Comparison of ENCODE assay signal across 8 cellular contexts in the genomic region with DNA sequence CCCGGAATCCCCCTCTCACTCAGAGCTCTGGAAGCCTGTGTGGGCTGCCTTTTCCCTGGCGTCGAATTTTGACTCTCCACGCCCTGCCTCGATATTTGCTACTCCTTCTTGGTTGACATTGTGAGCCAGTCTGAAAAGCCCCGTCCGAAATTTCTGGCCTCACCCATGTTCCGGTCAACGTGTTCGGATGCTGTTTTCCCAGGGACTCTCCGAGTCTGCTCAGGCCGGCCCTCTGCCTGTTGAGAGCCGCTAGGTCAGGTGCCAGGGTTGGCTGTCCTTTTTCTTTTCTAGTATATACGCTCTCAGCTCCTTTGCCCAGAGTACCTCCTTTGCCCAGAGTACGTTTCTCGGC. TPM values are rescaled to one million over a fixed set of nuclear protein-coding genes. Genes with fewer than 3 reads are reported as not detected.
A peak's percentile ranks its signal among the peaks of the same experiment; 100 is the strongest.
DNase-seq lines count a peak whose midpoint lies in the region; ATAC-seq and TF ChIP-seq lines count a peak whose summit lies in the region.

No MANE protein-coding gene starts in this region.

- H3K9me3 Mint-ChIP-seq in central memory CD8-positive, alpha-beta T cell = no peaks in the 10 kb centered on the region

- peak; percentile 18 for ATAC-seq in HG02571 (IDR thresholded peaks at IDR 0.05; ENCODE audit: unreplicated experiment)
- ATAC-seq in central memory CD8-positive, alpha-beta T cell (replicated peaks; ENCODE audit: extremely low read depth, poor library complexity, severe bottlenecking) = no peak

- no peaks in the 10 kb centered on the region for H3K27me3 Mint-ChIP-seq in central memory CD8-positive, alpha-beta T cell

- H3K9me3 ChIP-seq in OCI-LY1 (ENCODE audit: low read length) (no peaks in the 10 kb centered on the region), spleen (no peaks in the 10 kb centered on the region)

- H3K36me3 Mint-ChIP-seq in central memory CD8-positive, alpha-beta T cell (ENCODE audit: insufficient read depth) = peaks cover 2% of the 10 kb centered on the region

- H3K4me3 Mint-ChIP-seq in central memory CD8-positive, alpha-beta T cell = peak overlapping the region; percentile 93

- peaks cover 21% of the 10 kb centered on the region for H3K4me1 Mint-ChIP-seq in central memory CD8-positive, alpha-beta T cell

- H2AFZ ChIP-seq in OCI-LY1 (ENCODE audit: low read length) = no peak overlapping the region

- TF ChIP-seq POLR2A in spleen (IDR thresholded peaks at IDR 0.05) = no peak

- H3K27ac ChIP-seq in OCI-LY1 (ENCODE audit: low read depth, low read length, poor library complexity, severe bottlenecking) = no peak overlapping the region
- peak overlapping the region in 7 of 8 donors; percentile 55 to 94 (median 92) for H3K27ac ChIP-seq in spleen

- intact Hi-C loops in spleen (cut with DNase I; ENCODE audit: low total_unique reads) = no loop called here

- DNase-seq in NCI-H510A treated with DMSO at 0.1 percent for 48 hours (lab: John Stamatoyannopoulos, UW) = peak; percentile 8
- DNase-seq in NCI-H510A (lab: John Stamatoyannopoulos, UW) = no peak
- DNase-seq in central memory CD8-positive, alpha-beta T cell (ENCODE audit: low spot score in 2 of 2) = no peak
- peak; percentile 79 for DNase-seq in islet precursor cell
- no peak for DNase-seq in spleen
- DNase-seq in GOT3 (lab: John Stamatoyannopoulos, UW) = no peak

- H3K36me3 ChIP-seq in OCI-LY1 (ENCODE audit: insufficient read depth, low read length) (no peaks in the 10 kb centered on the region), spleen (no peaks in the 10 kb centered on the region)

- H4K20me1 ChIP-seq in OCI-LY1 (ENCODE audit: insufficient read depth, low read length) = no peaks in the 10 kb centered on the region

- H3K79me2 ChIP-seq in OCI-LY1 (ENCODE audit: insufficient read depth, low read length) = no peaks in the 10 kb centered on the region

- no peaks in the 10 kb centered on the region for H3K27me3 ChIP-seq in OCI-LY1 (ENCODE audit: insufficient read depth, low read length)
- peaks cover 0 to 20% (median 0%) of the 10 kb centered on the region in 7 donors for H3K27me3 ChIP-seq in spleen (replicated peaks in 1 of 7)

- peaks cover 23% of the 10 kb centered on the region for H3K4me1 ChIP-seq in OCI-LY1 (ENCODE audit: insufficient read depth, low read length, severe bottlenecking)
- peaks cover 9 to 29% (median 26%) of the 10 kb centered on the region in 6 donors for H3K4me1 ChIP-seq in spleen

- no peak overlapping the region for H3K27ac Mint-ChIP-seq in central memory CD8-positive, alpha-beta T cell (ENCODE audit: low read depth)

- peak overlapping the region; percentile 83 for H3K9ac ChIP-seq in OCI-LY1 (ENCODE audit: low read length)

- no peaks in the 10 kb centered on the region for H3F3A ChIP-seq in OCI-LY1 (ENCODE audit: insufficient read depth, low read length)

- H3K4me3 ChIP-seq in OCI-LY1 (ENCODE audit: low read depth, low read length, poor library complexity, severe bottlenecking) (peak overlapping the region; percentile 84), spleen (peak overlapping the region; percentile 72 to 92 (median 76))

- H3K4me2 ChIP-seq in OCI-LY1 (ENCODE audit: low read length) = peak overlapping the region; percentile 91

- H3K9me2 ChIP-seq in OCI-LY1 (ENCODE audit: low read depth, low read length) = no peaks in the 10 kb centered on the region

- TF ChIP-seq CTCF in OCI-LY1 (IDR thresholded peaks at IDR 0.05; ENCODE audit: low read length) (peak; percentile 12; the same call in 1 of the 2 replicates), spleen (IDR thresholded peaks at IDR 0.05 in 8 of 11, conservative IDR thresholded peaks at IDR 0.05 in 3 of 11) (peak in 4 of 11 experiments; percentile 18 to 30 (median 26))

- 10 to 21% (median 12%) methylated on average over 16 of the region's 16 CpGs for WGBS in spleen, 5 donors

RNA-seq across cellular contexts. Expression of a gene that starts 6.8 kb away (rescaled TPM):
- 10 to 100 TPM in 6 of 7 donors, 1 to 10 TPM in 1; 8.9 to 15.3 (median 11.3) TPM for total RNA-seq in spleen
- polyA plus RNA-seq in spleen = 1 to 10 TPM in 1 of 3 donors, under 1 TPM in 2; 0.52 to 1.1 (median 0.65) TPM

Comparison
In these comparisons a context has a peak if more than half of its experiments do, and no peak if none do; other contexts are left out.
1. DNase-seq: peak in NCI-H510A treated with DMSO at 0.1 percent for 48 hours (single experiment) and islet precursor cell (single experiment); none in NCI-H510A (single experiment), central memory CD8-positive, alpha-beta T cell (0 of 2), spleen (single experiment) and GOT3 (single experiment).